ENCODE assay signal across 26 cellular contexts in genomic region chr3:157083824-157084223, GRCh38.
"Had no signal": no experiment of that assay in that cellular context is flagged by ENCODE, and none has a peak within 500 bp of the region (broad histone marks: within the 10 kb centered on the region; RNA-seq: fewer than 3 reads in every experiment).

No MANE protein-coding gene starts in this region.

- DNase-seq: activated B cell treated with CpG ODN at 0.5 μM for 24 hours; activated CD4-positive, alpha-beta memory T cell treated with anti-CD3 and anti-CD28 coated beads for 36 hours; activated CD4-positive, alpha-beta T cell treated with anti-CD3 and anti-CD28 coated beads for 1 hour; activated CD4-positive, alpha-beta T cell treated with anti-CD3 and anti-CD28 coated beads, Interleukin-2, amount 10 ng/mL, durations not matched to agents 7 days and 5 days; activated effector memory CD4-positive, alpha-beta T cell treated with anti-CD3 and anti-CD28 coated beads, Interleukin-2, amount 50 U/mL, for 16 hours; activated naive CD4-positive, alpha-beta T cell treated with Interleukin-2 at 50 U/mL for 16 hours; activated T-cell treated with anti-CD3 and anti-CD28 coated beads, Interleukin-2, amount 50 U/mL, for 4 hours; brain microvascular endothelial cell; cerebellar nuclear complex; MG63; MV-4-11; NCI-H1092 treated with DMSO at 0.1 percent for 48 hours; NCI-H1417 treated with DMSO at 0.1 percent for 48 hours; NCI-H1694 treated with DMSO at 0.1 percent for 48 hours; NCI-H2029 treated with DMSO at 0.1 percent for 48 hours; NCI-H345; NCI-H510A; NCI-H526 treated with DMSO at 0.1 percent for 48 hours; NCI-H82; NK-92 treated with Interleukin-12 subunit alpha and Interleukin-12 subunit beta, amount 100 ng/mL, for 24 hours; OCI-M1; SIG-M5; T-helper 17 cell; T-helper 9 cell had no signal

- ATAC-seq: activated naive CD4-positive, alpha-beta T cell treated with anti-CD3 and anti-CD28 coated beads, Interleukin-2, amount 50 U/mL, for 72 hours; activated T-cell treated with anti-CD3 and anti-CD28 coated beads, Interleukin-2, amount 50 U/mL, for 4 hours; T-helper 17 cell had no signal

- H3K27me3 ChIP-seq: brain microvascular endothelial cell, MG63 had no signal

- H3K9me3 ChIP-seq: MG63 had no signal

- H3K4me3 ChIP-seq: MG63 had no signal

- H3K36me3 ChIP-seq: brain microvascular endothelial cell, MG63 had no signal

- FAIRE-seq: RCC 7860 had no signal

- H3K27ac ChIP-seq: brain microvascular endothelial cell had no signal
